Comparison of ENCODE assay signal across 1 cellular context in genomic region chr5:92552206-92553160, GRCh38.
TF ChIP-seq lines count a peak whose summit lies in the region.

No MANE protein-coding gene starts in this region.

TF ChIP-seq in A549, 52 proteins besides CTCF, POLR2A, EP300 and RAD21 (continued from another document):
- TF ChIP-seq PBX3 (IDR thresholded peaks at IDR 0.05) (peak; percentile 77; the same call in 1 of the 2 replicates), RCOR1 (IDR thresholded peaks at IDR 0.05; ENCODE audit: low read depth, low read length) (no peak), SREBF2 (IDR thresholded peaks at IDR 0.05) (no peak), ZSCAN20 (CRISPR knock-in tag; IDR thresholded peaks at IDR 0.05) (no peak), MAZ (IDR thresholded peaks at IDR 0.05; ENCODE audit: borderline replicate concordance, low read depth, low read length) (no peak), MAFK (IDR thresholded peaks at IDR 0.05; ENCODE audit: partially characterized antibody) (no peak), CBX2 (IDR thresholded peaks at IDR 0.05; ENCODE audit: borderline replicate concordance, low read depth) (no peak), ZC3H11A (IDR thresholded peaks at IDR 0.05) (no peak)
